ENCODE assay signal across 22 cellular contexts in the genomic region with DNA sequence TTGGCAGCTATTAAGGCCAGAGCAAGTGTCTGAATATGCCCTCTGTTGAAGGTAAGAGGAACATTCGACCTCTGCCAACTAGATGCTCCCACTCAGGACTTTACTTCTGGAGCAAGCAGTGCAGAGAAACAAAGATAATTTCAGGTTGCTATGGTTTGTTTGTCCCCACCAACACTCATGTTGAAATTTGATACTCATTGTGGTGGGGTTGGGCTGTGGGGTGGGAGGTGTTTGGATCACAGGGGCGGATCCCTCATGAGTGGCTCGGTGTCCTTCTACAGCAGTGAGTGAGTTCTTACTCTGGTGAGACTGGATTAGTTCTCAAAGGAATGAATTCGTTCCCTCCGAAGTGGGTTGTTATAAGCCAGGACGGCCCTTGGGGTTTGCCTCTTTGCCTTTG. TPM values are rescaled to one million over a fixed set of nuclear protein-coding genes. Genes with fewer than 3 reads are reported as not detected.
"Had no signal": no experiment of that assay in that cellular context is flagged by ENCODE, and none has a peak within 500 bp of the region (broad histone marks: within the 10 kb centered on the region; RNA-seq: fewer than 3 reads in every experiment).

No MANE protein-coding gene starts in this region.

- H3K4me3 ChIP-seq: breast epithelium, left ventricle myocardium inferior, ovary, sigmoid colon, testis, upper lobe of left lung had no signal

- H3K27ac ChIP-seq: breast epithelium, left ventricle myocardium inferior, ovary, sigmoid colon, testis, upper lobe of left lung had no signal

- H3K27me3 ChIP-seq: breast epithelium, ovary, sigmoid colon, testis, upper lobe of left lung had no signal

- H3K36me3 ChIP-seq: breast epithelium, left ventricle myocardium inferior, ovary, sigmoid colon, upper lobe of left lung had no signal

- FAIRE-seq: astrocyte, frontal cortex, kidney, TTC549 had no signal

- ATAC-seq: activated T-cell treated with anti-CD3 and anti-CD28 coated beads, Interleukin-2, amount 50 U/mL, for 72 hours; stimulated activated memory B cell treated with anti-CD40 and anti-IgM and Interleukin-4, amounts not matched to agents 10 μg/mL and 1 μg/mL and 100 μg/mL, for 72 hours had no signal

- H3K4me1 ChIP-seq: breast epithelium, left ventricle myocardium inferior, sigmoid colon, testis had no signal

- H3K9me3 ChIP-seq: breast epithelium, left ventricle myocardium inferior, ovary, sigmoid colon, testis, upper lobe of left lung had no signal

- DNase-seq: activated CD4-positive, alpha-beta T cell treated with anti-CD3 and anti-CD28 coated beads, Interleukin-2, amount 50 U/mL, for 4 hours; activated effector memory CD4-positive, alpha-beta T cell treated with anti-CD3 and anti-CD28 coated beads, Interleukin-2, amount 50 U/mL, for 16 hours; activated T-cell treated with anti-CD3 and anti-CD28 coated beads, Interleukin-2, amount 50 U/mL, for 72 hours; cerebellar nuclear complex; effector CD4-positive, alpha-beta T cell; hypothalamus; kidney; left ventricle myocardium inferior; naive B cell; ovary; sigmoid colon; stimulated activated CD4-positive, alpha-beta T cell treated with anti-CD3 and anti-CD28 coated beads, Interleukin-4, amount 100 ng/mL, for 24 hours; testis; upper lobe of left lung had no signal

RNA-seq across cellular contexts. Expression of a gene that starts 12.0 kb away (rescaled TPM):
- total RNA-seq: activated CD8-positive, alpha-beta memory T cell treated with anti-CD3 and anti-CD28 coated beads for 36 hours; activated T-cell treated with anti-CD3 and anti-CD28 coated beads, Interleukin-2, amount 50 U/mL, for 72 hours; astrocyte; breast epithelium; frontal cortex; kidney; left ventricle myocardium inferior; mononuclear cell; ovary; pulmonary artery endothelial cell; sigmoid colon; upper lobe of left lung had no signal

RNA-seq across cellular contexts. Expression of a gene that starts 29.4 kb away (rescaled TPM):
- total RNA-seq: activated CD8-positive, alpha-beta memory T cell treated with anti-CD3 and anti-CD28 coated beads for 36 hours; activated T-cell treated with anti-CD3 and anti-CD28 coated beads, Interleukin-2, amount 50 U/mL, for 72 hours; astrocyte; breast epithelium; frontal cortex; kidney; left ventricle myocardium inferior; mononuclear cell; ovary; pulmonary artery endothelial cell; sigmoid colon; upper lobe of left lung had no signal

RNA-seq across cellular contexts. Expression of a gene that starts 38.4 kb away (rescaled TPM):
- total RNA-seq: activated CD8-positive, alpha-beta memory T cell treated with anti-CD3 and anti-CD28 coated beads for 36 hours; activated T-cell treated with anti-CD3 and anti-CD28 coated beads, Interleukin-2, amount 50 U/mL, for 72 hours; astrocyte; breast epithelium; frontal cortex; kidney; left ventricle myocardium inferior; mononuclear cell; ovary; pulmonary artery endothelial cell; sigmoid colon; testis; upper lobe of left lung had no signal
